In the genomic region with DNA sequence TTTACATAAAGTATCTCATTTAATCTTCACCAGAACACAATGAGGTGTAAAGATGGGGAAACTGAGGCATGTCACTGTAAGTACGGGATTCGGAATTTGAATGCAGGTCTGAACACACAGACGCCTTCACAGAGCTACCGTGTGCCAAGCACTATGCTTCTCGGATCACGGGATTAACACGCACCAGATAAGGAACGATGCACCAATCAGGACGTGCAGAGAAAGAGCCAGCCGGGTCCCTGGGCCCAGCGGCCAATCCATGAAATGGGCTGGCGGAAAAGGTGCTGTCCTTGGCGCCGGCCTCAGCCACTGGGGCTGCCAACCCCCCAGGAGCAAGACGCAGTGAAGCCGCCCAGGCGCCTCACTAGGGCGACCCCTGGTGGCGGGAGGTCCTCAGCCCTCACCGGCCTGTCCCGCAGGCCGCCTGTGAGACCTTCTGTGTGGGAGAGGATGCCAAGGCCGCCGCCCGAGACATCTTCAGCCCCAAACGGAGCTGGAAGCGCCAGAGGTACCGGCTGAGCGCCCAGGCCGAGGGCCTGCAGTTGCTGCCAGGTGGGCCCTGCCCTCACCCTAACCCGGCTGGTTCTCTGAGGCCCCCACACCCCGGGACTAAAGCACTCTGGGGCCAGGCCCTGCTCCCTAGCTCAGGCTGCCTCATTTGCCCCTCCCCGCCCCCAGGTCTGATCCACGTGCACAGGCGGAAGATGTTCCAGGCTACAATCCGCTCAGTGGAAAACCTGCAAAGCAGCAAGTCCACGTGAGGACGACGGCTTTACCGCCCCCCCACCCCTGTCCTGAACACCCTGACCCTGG, we compare ENCODE assay signal across 6 cellular contexts. TPM values are rescaled to one million over a fixed set of nuclear protein-coding genes. Genes with fewer than 3 reads are reported as not detected.
A peak's percentile ranks its signal among the peaks of the same experiment; 100 is the strongest.
DNase-seq lines count a peak whose midpoint lies in the region; ATAC-seq and TF ChIP-seq lines count a peak whose summit lies in the region.

No MANE protein-coding gene starts in this region.

- H3K9me3 Mint-ChIP-seq in activated CD4-positive, alpha-beta T cell treated with anti-CD3 and anti-CD28 coated beads, Interleukin-2, amount 10 ng/mL, durations not matched to agents 7 days and 5 days = no peaks in the 10 kb centered on the region

- H3K27ac Mint-ChIP-seq in activated CD4-positive, alpha-beta T cell treated with anti-CD3 and anti-CD28 coated beads, Interleukin-2, amount 10 ng/mL, durations not matched to agents 7 days and 5 days = peak overlapping the region; percentile 93

- CTCF ChIA-PET in activated CD4-positive, alpha-beta T cell treated with anti-CD3 and anti-CD28 coated beads, Interleukin-2, amount 10 ng/mL, durations not matched to agents 7 days and 5 days (lab: Charles Lee) = interaction anchor here (0.6 to 6.3 kb wide), 21 partner anchors 11 to 222 kb away, joined by 3 to 79 read pairs (median 4); a partner anchor contains a TSS

- peak overlapping the region; percentile 74 for H3K4me3 Mint-ChIP-seq in activated CD4-positive, alpha-beta T cell treated with anti-CD3 and anti-CD28 coated beads, Interleukin-2, amount 10 ng/mL, durations not matched to agents 7 days and 5 days

- POLR2A ChIA-PET in activated CD4-positive, alpha-beta T cell treated with anti-CD3 and anti-CD28 coated beads, Interleukin-2, amount 10 ng/mL, durations not matched to agents 7 days and 5 days (lab: Charles Lee) = interaction anchor here (1.2 kb wide), 1 partner anchor 19 kb away, joined by 3 read pairs; a partner anchor contains a TSS

- H3K27ac ChIP-seq in C4-2B = no peak overlapping the region

- peaks cover 17% of the 10 kb centered on the region for H3K36me3 Mint-ChIP-seq in activated CD4-positive, alpha-beta T cell treated with anti-CD3 and anti-CD28 coated beads, Interleukin-2, amount 10 ng/mL, durations not matched to agents 7 days and 5 days (ENCODE audit: low read depth)

- TF ChIP-seq CTCF in C4-2B (conservative IDR thresholded peaks at IDR 0.05) = peak; percentile 86

- DNase-seq in activated CD4-positive, alpha-beta T cell treated with anti-CD3 and anti-CD28 coated beads, Interleukin-2, amount 10 ng/mL, durations not matched to agents 7 days and 5 days = peak; percentile 70
- peak; percentile 34 for DNase-seq in glomerular visceral epithelial cell (ENCODE audit: extremely low spot score)
- peak; percentile 66 to 85 for DNase-seq in stimulated activated CD4-positive, alpha-beta T cell treated with anti-CD3 and anti-CD28 coated beads, Interleukin-4, amount 100 ng/mL, for 4 hours
- no peak for DNase-seq in NCI-H1417 treated with DMSO at 0.1 percent for 48 hours (lab: John Stamatoyannopoulos, UW)

- H3K4me1 Mint-ChIP-seq in activated CD4-positive, alpha-beta T cell treated with anti-CD3 and anti-CD28 coated beads, Interleukin-2, amount 10 ng/mL, durations not matched to agents 7 days and 5 days = peaks cover 64% of the 10 kb centered on the region

- ATAC-seq in HG02884 (IDR thresholded peaks at IDR 0.05; ENCODE audit: unreplicated experiment) = peak; percentile 90

- H3K27me3 Mint-ChIP-seq in activated CD4-positive, alpha-beta T cell treated with anti-CD3 and anti-CD28 coated beads, Interleukin-2, amount 10 ng/mL, durations not matched to agents 7 days and 5 days = no peaks in the 10 kb centered on the region

RNA-seq across cellular contexts. Expression of a gene that starts 15.6 kb away (rescaled TPM):
- total RNA-seq in activated CD4-positive, alpha-beta T cell treated with anti-CD3 and anti-CD28 coated beads, Interleukin-2, amount 10 ng/mL, durations not matched to agents 7 days and 5 days = 10 to 100 TPM; 12.1 to 12.3 TPM

RNA-seq across cellular contexts. Expression of a gene that starts 17.9 kb away (rescaled TPM):
- total RNA-seq in activated CD4-positive, alpha-beta T cell treated with anti-CD3 and anti-CD28 coated beads, Interleukin-2, amount 10 ng/mL, durations not matched to agents 7 days and 5 days = 10 to 100 TPM; 21.6 to 22.3 TPM

RNA-seq across cellular contexts. Expression of a gene that starts 19.5 kb away (rescaled TPM):
- 10 to 100 TPM; 57.5 to 67.8 TPM for total RNA-seq in activated CD4-positive, alpha-beta T cell treated with anti-CD3 and anti-CD28 coated beads, Interleukin-2, amount 10 ng/mL, durations not matched to agents 7 days and 5 days

RNA-seq across cellular contexts. Expression of a gene that starts 30.6 kb away (rescaled TPM):
- total RNA-seq in activated CD4-positive, alpha-beta T cell treated with anti-CD3 and anti-CD28 coated beads, Interleukin-2, amount 10 ng/mL, durations not matched to agents 7 days and 5 days = under 1 TPM; 0.27 to 0.30 TPM

RNA-seq across cellular contexts. Expression of a gene that starts 39.6 kb away (rescaled TPM):
- total RNA-seq in activated CD4-positive, alpha-beta T cell treated with anti-CD3 and anti-CD28 coated beads, Interleukin-2, amount 10 ng/mL, durations not matched to agents 7 days and 5 days = 1 to 10 TPM; 6.0 to 8.3 TPM
